ENCODE assay signal across 12 cellular contexts in the genomic region with DNA sequence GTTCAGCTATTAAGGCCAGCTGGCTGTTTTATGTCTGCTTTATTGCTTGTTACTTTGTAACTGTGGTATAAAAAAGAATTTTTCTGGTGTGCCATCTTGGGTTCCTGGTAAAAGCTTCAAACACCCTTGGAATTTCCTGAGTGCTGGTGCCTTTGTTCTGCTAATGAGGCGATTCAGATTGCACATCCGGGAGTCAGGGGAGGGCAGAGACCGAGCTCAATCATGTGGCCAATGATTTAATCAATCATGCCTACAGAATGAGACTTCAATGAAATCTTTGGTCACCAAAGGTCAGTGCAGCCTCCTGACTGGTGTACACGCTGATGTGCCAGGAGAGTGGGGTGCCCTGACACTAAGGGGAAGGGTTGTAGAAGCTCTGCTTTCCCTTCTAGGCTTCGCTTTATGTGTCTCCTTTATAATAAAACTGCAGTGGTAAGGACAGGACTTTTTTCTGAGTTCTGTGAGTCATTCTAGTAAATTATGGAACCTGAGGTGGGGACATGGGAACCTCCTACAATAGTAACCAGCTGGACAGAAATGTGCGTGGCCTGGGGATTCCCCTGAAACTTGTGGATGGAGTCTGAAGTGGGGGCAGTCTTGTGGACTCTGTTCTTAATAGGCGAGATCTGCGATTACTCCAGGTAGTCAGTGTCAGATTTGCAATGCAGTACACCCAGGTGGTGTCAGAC.
DNase-seq lines count a peak whose midpoint lies in the region; ATAC-seq and TF ChIP-seq lines count a peak whose summit lies in the region.
"Had no signal": no experiment of that assay in that cellular context is flagged by ENCODE, and none has a peak within 500 bp of the region (broad histone marks: within the 10 kb centered on the region; RNA-seq: fewer than 3 reads in every experiment).

No MANE protein-coding gene starts in this region.

- H3F3A ChIP-seq in smooth muscle cell (ENCODE audit: low read depth), result no peaks in the 10 kb centered on the region

- no peaks in the 10 kb centered on the region for H3K79me2 ChIP-seq in smooth muscle cell (ENCODE audit: low read depth)

- H4K20me1 ChIP-seq in smooth muscle cell (ENCODE audit: low read depth), result no peaks in the 10 kb centered on the region

- H3K9me3 ChIP-seq in smooth muscle cell (replicated peaks; ENCODE audit: low read depth), result no peaks in the 10 kb centered on the region
- H3K9me3 ChIP-seq: right atrium auricular region, vagina had no signal

- intact Hi-C loops in activated T-helper 2 cell treated with anti-CD3 and anti-CD28 coated beads, Interferon-gamma antibody, Interleukin-2, Interleukin-4, amounts not matched to agents 10 μg/mL and 5 μg/mL and 100 μg/mL, durations not matched to agents 14 hours and 24 hours and 36 hours (cut with micrococcal nuclease), result loop anchor here (10.0 kb wide), 1 partner anchor 1323 kb away; no protein-coding TSS in a partner anchor

- peak overlapping the region; percentile 45 for H3K27ac ChIP-seq in smooth muscle cell (ENCODE audit: low read depth)
- H3K27ac ChIP-seq: right atrium auricular region, vagina had no signal

- peaks cover 17% of the 10 kb centered on the region for H3K4me1 ChIP-seq in smooth muscle cell (ENCODE audit: low read depth)
- H3K4me1 ChIP-seq: right atrium auricular region, vagina had no signal

- no peak overlapping the region for H3K4me3 Mint-ChIP-seq in HFFc6
- H3K4me3 Mint-ChIP-seq in activated T-helper 2 cell treated with anti-CD3 and anti-CD28 coated beads, Interferon-gamma antibody, Interleukin-2, Interleukin-4, amounts not matched to agents 10 μg/mL and 5 μg/mL and 100 μg/mL, durations not matched to agents 14 hours and 24 hours and 36 hours (ENCODE audit: low read depth), result no peak overlapping the region

- H3K9me3 Mint-ChIP-seq in HFFc6, result no peaks in the 10 kb centered on the region
- H3K9me3 Mint-ChIP-seq in activated T-helper 2 cell treated with anti-CD3 and anti-CD28 coated beads, Interferon-gamma antibody, Interleukin-2, Interleukin-4, amounts not matched to agents 10 μg/mL and 5 μg/mL and 100 μg/mL, durations not matched to agents 14 hours and 24 hours and 36 hours, result no peaks in the 10 kb centered on the region

- H3K9ac ChIP-seq in smooth muscle cell (ENCODE audit: low read depth), result no peak overlapping the region

- DNase-seq in HFFc6, result no peak
- peak; percentile 70 for DNase-seq in astrocyte of the spinal cord (ENCODE audit: low read depth, low spot score)
- DNase-seq in iPS-NIHi11 (ENCODE audit: low spot score), result peak; percentile 55
- no peak for DNase-seq in smooth muscle cell (lab: John Stamatoyannopoulos, UW; ENCODE audit: unreplicated experiment)
- DNase-seq in activated T-helper 2 cell treated with anti-CD3 and anti-CD28 coated beads, Interferon-gamma antibody, Interleukin-2, Interleukin-4, amounts not matched to agents 10 μg/mL and 5 μg/mL and 100 μg/mL, durations not matched to agents 14 hours and 24 hours and 36 hours (ENCODE audit: low spot score), result no peak
- DNase-seq in T1000 (lab: John Stamatoyannopoulos, UW), result no peak
- DNase-seq: activated naive CD4-positive, alpha-beta T cell treated with Interleukin-2 at 50 U/mL for 16 hours; NCI-H2029 treated with DMSO at 0.1 percent for 48 hours had no signal

- no peaks in the 10 kb centered on the region for H3K27me3 ChIP-seq in smooth muscle cell (ENCODE audit: low read depth)
- H3K27me3 ChIP-seq: right atrium auricular region, vagina had no signal

- 55% methylated on average over 8 of the region's 8 CpGs for WGBS in smooth muscle cell (ENCODE audit: low lambda C conversion rate)

- H3K36me3 ChIP-seq in smooth muscle cell (ENCODE audit: low read depth), result no peaks in the 10 kb centered on the region
- H3K36me3 ChIP-seq: vagina had no signal

- no peaks in the 10 kb centered on the region for H3K27me3 Mint-ChIP-seq in HFFc6 (ENCODE audit: insufficient read depth)
- H3K27me3 Mint-ChIP-seq in activated T-helper 2 cell treated with anti-CD3 and anti-CD28 coated beads, Interferon-gamma antibody, Interleukin-2, Interleukin-4, amounts not matched to agents 10 μg/mL and 5 μg/mL and 100 μg/mL, durations not matched to agents 14 hours and 24 hours and 36 hours (ENCODE audit: low read depth), result no peaks in the 10 kb centered on the region

- no peak for ATAC-seq in HG02981 (IDR thresholded peaks at IDR 0.05; ENCODE audit: unreplicated experiment)
- ATAC-seq: left lobe of liver had no signal

- in situ Hi-C loops in astrocyte of the spinal cord (cut with HindIII; ENCODE audit: low sequenced_read_pairs), result no loop called here

- H3K27ac Mint-ChIP-seq in HFFc6, result 0 out of 2 replicates have a peak overlapping the region, but pooled peaks have one; percentile 32
- H3K27ac Mint-ChIP-seq in activated T-helper 2 cell treated with anti-CD3 and anti-CD28 coated beads, Interferon-gamma antibody, Interleukin-2, Interleukin-4, amounts not matched to agents 10 μg/mL and 5 μg/mL and 100 μg/mL, durations not matched to agents 14 hours and 24 hours and 36 hours, result no peak overlapping the region

- TF ChIP-seq CTCF in HFFc6 (IDR thresholded peaks at IDR 0.05) (no peak), astrocyte of the spinal cord (IDR thresholded peaks at IDR 0.05; ENCODE audit: low read depth, low read length) (no peak), smooth muscle cell (IDR thresholded peaks at IDR 0.05; ENCODE audit: borderline replicate concordance, insufficient read depth, poor library complexity, severe bottlenecking) (no peak)

- H3K4me3 ChIP-seq in astrocyte of the spinal cord (ENCODE audit: low read depth, low read length) (no peak overlapping the region), smooth muscle cell (no peak overlapping the region)
- H3K4me3 ChIP-seq: right atrium auricular region, vagina had no signal

- peaks cover 12% of the 10 kb centered on the region for H3K4me1 Mint-ChIP-seq in HFFc6 (ENCODE audit: low read depth)
- no peaks in the 10 kb centered on the region for H3K4me1 Mint-ChIP-seq in activated T-helper 2 cell treated with anti-CD3 and anti-CD28 coated beads, Interferon-gamma antibody, Interleukin-2, Interleukin-4, amounts not matched to agents 10 μg/mL and 5 μg/mL and 100 μg/mL, durations not matched to agents 14 hours and 24 hours and 36 hours (ENCODE audit: low read depth)

- H3K4me2 ChIP-seq in smooth muscle cell, result no peak overlapping the region

- no peak overlapping the region for H2AFZ ChIP-seq in smooth muscle cell (ENCODE audit: low read depth)

- peaks cover 20% of the 10 kb centered on the region for H3K36me3 Mint-ChIP-seq in HFFc6 (ENCODE audit: low read depth)
- peaks cover 3% of the 10 kb centered on the region for H3K36me3 Mint-ChIP-seq in activated T-helper 2 cell treated with anti-CD3 and anti-CD28 coated beads, Interferon-gamma antibody, Interleukin-2, Interleukin-4, amounts not matched to agents 10 μg/mL and 5 μg/mL and 100 μg/mL, durations not matched to agents 14 hours and 24 hours and 36 hours (ENCODE audit: low read depth)

Comparison
In these comparisons a context has a peak if more than half of its experiments do, and no peak if none do; other contexts are left out.
1. DNase-seq: peak in astrocyte of the spinal cord (single experiment) and iPS-NIHi11 (single experiment); none in HFFc6 (single experiment), smooth muscle cell (single experiment), activated T-helper 2 cell treated with anti-CD3 and anti-CD28 coated beads, Interferon-gamma antibody, Interleukin-2, Interleukin-4, amounts not matched to agents 10 μg/mL and 5 μg/mL and 100 μg/mL, durations not matched to agents 14 hours and 24 hours and 36 hours (single experiment) and T1000 (single experiment).